21 cellular contexts compared by ENCODE assay signal in genomic region chr4:165720411-165721082, GRCh38.
"Had no signal": no experiment of that assay in that cellular context is flagged by ENCODE, and none has a peak within 500 bp of the region (broad histone marks: within the 10 kb centered on the region; RNA-seq: fewer than 3 reads in every experiment).

No MANE protein-coding gene starts in this region.

- H3K36me3 Mint-ChIP-seq: activated naive CD8-positive, alpha-beta T cell treated with anti-CD3 and anti-CD28 coated beads for 36 hours; immature natural killer cell; WTC11 had no signal

- H3K4me3 Mint-ChIP-seq: activated naive CD8-positive, alpha-beta T cell treated with anti-CD3 and anti-CD28 coated beads for 36 hours; activated T-cell treated with anti-CD3 and anti-CD28 coated beads, Interleukin-2, amount 50 U/mL, for 4 hours; central memory CD8-positive, alpha-beta T cell; immature natural killer cell; nephron; stimulated activated naive CD8-positive, alpha-beta T cell treated with anti-CD3 and anti-CD28 coated beads, Interleukin-15, Interleukin-2, amounts not matched to agents 100 ng/mL and 50 ng/mL, for 24 hours; WTC11 had no signal

- H3K27me3 Mint-ChIP-seq: central memory CD8-positive, alpha-beta T cell; stimulated activated naive CD8-positive, alpha-beta T cell treated with anti-CD3 and anti-CD28 coated beads, Interleukin-15, Interleukin-2, amounts not matched to agents 100 ng/mL and 50 ng/mL, for 24 hours had no signal

- H3K9me3 Mint-ChIP-seq: activated naive CD8-positive, alpha-beta T cell treated with anti-CD3 and anti-CD28 coated beads for 36 hours; activated T-cell treated with anti-CD3 and anti-CD28 coated beads, Interleukin-2, amount 50 U/mL, for 4 hours; nephron; stimulated activated naive CD8-positive, alpha-beta T cell treated with anti-CD3 and anti-CD28 coated beads, Interleukin-15, Interleukin-2, amounts not matched to agents 100 ng/mL and 50 ng/mL, for 24 hours had no signal

- DNase-seq: activated CD8-positive, alpha-beta memory T cell treated with anti-CD3 and anti-CD28 coated beads for 24 hours; activated CD8-positive, alpha-beta memory T cell treated with anti-CD3 and anti-CD28 coated beads, Interleukin-2, amount 50 U/mL, for 4 hours; activated naive CD4-positive, alpha-beta T cell treated with Interleukin-2 at 50 U/mL for 16 hours; activated naive CD8-positive, alpha-beta T cell treated with anti-CD3 and anti-CD28 coated beads for 36 hours; activated T-cell treated with anti-CD3 and anti-CD28 coated beads, Interleukin-2, amount 50 U/mL, for 4 hours; effector memory CD4-positive, alpha-beta T cell; foreskin melanocyte; immature natural killer cell; left ventricle myocardium inferior; mammary epithelial cell; ovary; psoas muscle; right cardiac atrium; stimulated activated CD4-positive, alpha-beta T cell treated with anti-CD3 and anti-CD28 coated beads, Interleukin-1b, Interleukin-23, amount 100 ng/mL, for 48 hours; T-helper 9 cell; tibial artery had no signal

- H3K4me1 Mint-ChIP-seq: activated naive CD8-positive, alpha-beta T cell treated with anti-CD3 and anti-CD28 coated beads for 36 hours; central memory CD8-positive, alpha-beta T cell; immature natural killer cell had no signal

- ATAC-seq: activated T-cell treated with anti-CD3 and anti-CD28 coated beads, Interleukin-2, amount 50 U/mL, for 4 hours; esophagus mucosa; psoas muscle; right cardiac atrium; WTC11 had no signal

- H3K27ac Mint-ChIP-seq: activated naive CD8-positive, alpha-beta T cell treated with anti-CD3 and anti-CD28 coated beads for 36 hours; immature natural killer cell; nephron; stimulated activated naive CD8-positive, alpha-beta T cell treated with anti-CD3 and anti-CD28 coated beads, Interleukin-15, Interleukin-2, amounts not matched to agents 100 ng/mL and 50 ng/mL, for 24 hours; WTC11 had no signal
